Comparison of ENCODE assay signal across 13 cellular contexts in the genomic region with DNA sequence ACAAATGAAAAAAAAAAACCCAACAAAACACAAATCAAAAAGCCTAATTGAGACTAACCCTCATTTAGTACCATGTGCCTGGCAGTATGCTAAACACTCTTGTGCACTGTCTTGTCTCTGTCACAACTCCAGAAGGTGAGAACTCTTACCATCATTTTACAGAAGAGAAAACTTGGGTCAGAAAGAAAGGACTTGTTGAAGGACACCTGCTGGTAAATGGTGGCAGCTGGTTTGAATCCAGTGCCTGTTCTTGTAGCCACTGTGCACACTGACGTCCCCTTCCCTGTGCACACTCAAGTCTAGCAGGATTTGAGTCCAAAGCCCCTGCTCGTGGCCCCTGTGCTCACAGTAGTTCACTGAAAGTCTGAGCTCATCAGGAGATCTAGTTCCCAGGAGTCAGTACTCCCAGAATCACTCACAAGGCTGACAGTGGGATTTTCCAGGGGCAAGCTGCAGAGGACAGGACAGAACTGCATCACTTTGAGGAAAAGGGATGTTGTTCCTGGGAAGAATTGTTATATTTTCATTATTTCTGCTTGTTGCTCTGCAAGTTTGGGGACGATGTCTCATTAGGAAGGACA. TPM values are rescaled to one million over a fixed set of nuclear protein-coding genes. Genes with fewer than 3 reads are reported as not detected.
DNase-seq lines count a peak whose midpoint lies in the region; ATAC-seq, FAIRE-seq and TF ChIP-seq lines count a peak whose summit lies in the region.
"Had no signal": no experiment of that assay in that cellular context is flagged by ENCODE, and none has a peak within 500 bp of the region (broad histone marks: within the 10 kb centered on the region; RNA-seq: fewer than 3 reads in every experiment).

No MANE protein-coding gene starts in this region.

- no peak for TF ChIP-seq POLR2A in GM12891 (IDR thresholded peaks at IDR 0.05; ENCODE audit: low read depth, low read length)

- H3K4me3 Mint-ChIP-seq in endodermal cell: no peak overlapping the region
- H3K4me3 Mint-ChIP-seq: activated naive CD4-positive, alpha-beta T cell treated with anti-CD3 and anti-CD28 coated beads, Interleukin-2, amount 10 ng/mL, durations not matched to agents 7 days and 5 days had no signal

- peaks cover 4% of the 10 kb centered on the region for H3K9me3 ChIP-seq in endodermal cell (ENCODE audit: control insufficient read depth, low read length)
- no peaks in the 10 kb centered on the region for H3K9me3 ChIP-seq in effector memory CD4-positive, alpha-beta T cell (ENCODE audit: control insufficient read depth, low read length)
- H3K9me3 ChIP-seq: Peyer's patch had no signal

- whole genome bisulfite sequencing in endodermal cell (ENCODE audit: insufficient coverage in 1 of 2, insufficient read length in 1 of 2), 2 experiments: 80 to 86% methylated on average over 3 of the region's 3 CpGs

- DNase-seq in GM12891 (ENCODE audit: insufficient read length, low spot score): no peak
- DNase-seq in endodermal cell: peak; percentile 57
- no peak for DNase-seq in effector memory CD4-positive, alpha-beta T cell
- no peak for DNase-seq in NCI-H187 (lab: John Stamatoyannopoulos, UW)
- DNase-seq: activated naive CD4-positive, alpha-beta T cell treated with anti-CD3 and anti-CD28 coated beads, Interleukin-2, amount 10 ng/mL, durations not matched to agents 7 days and 5 days; cortex of kidney; DMS 273 treated with DMSO at 0.1 percent for 48 hours; NCI-H1436 treated with DMSO at 0.1 percent for 48 hours; Peyer's patch had no signal

- peaks cover 4% of the 10 kb centered on the region for H3K36me3 Mint-ChIP-seq in endodermal cell (ENCODE audit: low read depth)
- H3K36me3 Mint-ChIP-seq: activated naive CD4-positive, alpha-beta T cell treated with anti-CD3 and anti-CD28 coated beads, Interleukin-2, amount 10 ng/mL, durations not matched to agents 7 days and 5 days had no signal

- no peaks in the 10 kb centered on the region for H3K27me3 Mint-ChIP-seq in endodermal cell (ENCODE audit: insufficient read depth)
- H3K27me3 Mint-ChIP-seq: activated naive CD4-positive, alpha-beta T cell treated with anti-CD3 and anti-CD28 coated beads, Interleukin-2, amount 10 ng/mL, durations not matched to agents 7 days and 5 days had no signal

- no peak overlapping the region for H3K9ac ChIP-seq in endodermal cell (ENCODE audit: extremely low read depth, low read length, poor library complexity, severe bottlenecking)

- H3K27ac Mint-ChIP-seq in endodermal cell: peak overlapping the region; percentile 78
- H3K27ac Mint-ChIP-seq: activated naive CD4-positive, alpha-beta T cell treated with anti-CD3 and anti-CD28 coated beads, Interleukin-2, amount 10 ng/mL, durations not matched to agents 7 days and 5 days had no signal

- H3K27ac ChIP-seq in endodermal cell (ENCODE audit: low read depth, low read length): no peak overlapping the region
- H3K27ac ChIP-seq in effector memory CD4-positive, alpha-beta T cell (ENCODE audit: insufficient read depth, low read length, poor library complexity, severe bottlenecking): no peak overlapping the region
- H3K27ac ChIP-seq: Peyer's patch, VCaP had no signal

- H3K4me3 ChIP-seq in endodermal cell (ENCODE audit: low read length): no peak overlapping the region
- no peak overlapping the region for H3K4me3 ChIP-seq in effector memory CD4-positive, alpha-beta T cell (ENCODE audit: insufficient read depth, low read depth, low read length, poor library complexity, severe bottlenecking)
- H3K4me3 ChIP-seq: Peyer's patch had no signal

- TF ChIP-seq CTCF in endodermal cell (conservative IDR thresholded peaks at IDR 0.05): peak; percentile 28

- peaks cover 5% of the 10 kb centered on the region for H3K9me3 Mint-ChIP-seq in endodermal cell
- H3K9me3 Mint-ChIP-seq: activated naive CD4-positive, alpha-beta T cell treated with anti-CD3 and anti-CD28 coated beads, Interleukin-2, amount 10 ng/mL, durations not matched to agents 7 days and 5 days had no signal

- FAIRE-seq in GM12891 (lab: Jason Lieb, UNC): peak; percentile 72

- H3K36me3 ChIP-seq in endodermal cell (ENCODE audit: control insufficient read depth, insufficient read depth, low read length): no peaks in the 10 kb centered on the region
- H3K36me3 ChIP-seq in effector memory CD4-positive, alpha-beta T cell (ENCODE audit: control insufficient read depth, insufficient read depth, low read length): no peaks in the 10 kb centered on the region
- H3K36me3 ChIP-seq: Peyer's patch had no signal

- peaks cover 21% of the 10 kb centered on the region for H3K4me1 ChIP-seq in endodermal cell (ENCODE audit: control insufficient read depth, insufficient read depth, low read length)
- H3K4me1 ChIP-seq in effector memory CD4-positive, alpha-beta T cell (ENCODE audit: control insufficient read depth, insufficient read depth, low read length, poor library complexity, severe bottlenecking): peaks cover 5% of the 10 kb centered on the region

- ATAC-seq in GM19324 (IDR thresholded peaks at IDR 0.05; ENCODE audit: low FRiP score, unreplicated experiment): peak; percentile 59
- peak; percentile 42 for ATAC-seq in HG03196 (IDR thresholded peaks at IDR 0.05; ENCODE audit: unreplicated experiment)
- no peak for ATAC-seq in GM19035 (IDR thresholded peaks at IDR 0.05; ENCODE audit: unreplicated experiment)

- H3K27me3 ChIP-seq in endodermal cell (ENCODE audit: control insufficient read depth, insufficient read depth, low read length, poor library complexity, severe bottlenecking): no peaks in the 10 kb centered on the region
- H3K27me3 ChIP-seq in effector memory CD4-positive, alpha-beta T cell (replicated peaks; ENCODE audit: control insufficient read depth, insufficient read depth, low read length, poor library complexity, severe bottlenecking): no peaks in the 10 kb centered on the region
- H3K27me3 ChIP-seq: Peyer's patch had no signal

- H3K4me1 Mint-ChIP-seq in endodermal cell: peaks cover 38% of the 10 kb centered on the region

TF ChIP-seq in GM12891, 5 proteins besides CTCF, POLR2A, EP300 and RAD21:
- TF ChIP-seq TAF1 (IDR thresholded peaks at IDR 0.05; ENCODE audit: low read depth, low read length) (no peak), POLR2AphosphoS5 (IDR thresholded peaks at IDR 0.05; ENCODE audit: low read depth, low read length) (no peak), POU2F2 (IDR thresholded peaks at IDR 0.05; ENCODE audit: low read depth, low read length) (no peak), PAX5 (IDR thresholded peaks at IDR 0.05; ENCODE audit: insufficient read depth, low read length, severe bottlenecking) (no peak), SPI1 (IDR thresholded peaks at IDR 0.05; ENCODE audit: low read depth, low read length) (no peak)

RNA-seq across cellular contexts. Expression of a gene that starts 43.0 kb away (rescaled TPM):
- 51.6 TPM for polyA plus RNA-seq in GM12891 (2012; ENCODE audit: low read depth, missing spikeins)
- total RNA-seq in endodermal cell: 100 to 1,000 TPM; 453 to 480 TPM
- 154 TPM for polyA plus RNA-seq in endodermal cell (2013, experiment 1 of 2)
- polyA plus RNA-seq in endodermal cell (2013, experiment 2 of 2): 158 TPM

RNA-seq across cellular contexts. Expression of a gene that starts 53.5 kb away (rescaled TPM):
- 82.8 TPM for polyA plus RNA-seq in GM12891 (2012; ENCODE audit: low read depth, missing spikeins)
- total RNA-seq in endodermal cell: 10 to 100 TPM; 29.6 to 39.5 TPM
- polyA plus RNA-seq in endodermal cell (2013, experiment 1 of 2): 16.1 TPM
- polyA plus RNA-seq in endodermal cell (2013, experiment 2 of 2): 14.5 TPM
